Comparison of ENCODE assay signal across 1 cellular context in genomic region chr5:177111720-177112394, GRCh38.
TF ChIP-seq lines count a peak whose summit lies in the region.

No MANE protein-coding gene starts in this region.

TF ChIP-seq in HEK293, 187 proteins besides CTCF, POLR2A, EP300 and RAD21 (continued from another document):
- TF ChIP-seq ZSCAN18 (tag by site-specific recombination; IDR thresholded peaks at IDR 0.05) (no peak), ZNF664 (tag by site-specific recombination; IDR thresholded peaks at IDR 0.05) (no peak), ZBTB1 (tag by site-specific recombination; IDR thresholded peaks at IDR 0.05) (no peak), ZNF26 (tag by site-specific recombination; IDR thresholded peaks at IDR 0.05) (no peak), GLIS1 (tag by site-specific recombination; IDR thresholded peaks at IDR 0.05) (no peak; the same call in 1 of the 2 replicates), ZNF76 (tag by site-specific recombination; IDR thresholded peaks at IDR 0.05; ENCODE audit: borderline replicate concordance, low read depth) (no peak), ZNF692 (tag by site-specific recombination; IDR thresholded peaks at IDR 0.05) (0 out of 2 replicates have a peak, but pooled peaks have one; percentile 23), BCL11B (tag by site-specific recombination; IDR thresholded peaks at IDR 0.05; ENCODE audit: low read depth) (peak; percentile 29; the same call in 1 of the 2 replicates), ZNF335 (tag by site-specific recombination; conservative IDR thresholded peaks at IDR 0.05) (peak; percentile 52; the same call in 1 of the 2 replicates), ZNF24 (tag by site-specific recombination; IDR thresholded peaks at IDR 0.05) (no peak), PRDM1 (tag by site-specific recombination; IDR thresholded peaks at IDR 0.05) (peak; percentile 33), ZFP37 (tag by site-specific recombination; IDR thresholded peaks at IDR 0.05) (peak; percentile 42; the same call in 1 of the 2 replicates), ZNF600 (tag by site-specific recombination; IDR thresholded peaks at IDR 0.05) (peak; percentile 50; the same call in 1 of the 2 replicates), ZNF112 (tag by site-specific recombination; IDR thresholded peaks at IDR 0.05) (no peak), ZNF148 (tag by site-specific recombination; IDR thresholded peaks at IDR 0.05; ENCODE audit: borderline replicate concordance) (no peak)
